In the genomic region with DNA sequence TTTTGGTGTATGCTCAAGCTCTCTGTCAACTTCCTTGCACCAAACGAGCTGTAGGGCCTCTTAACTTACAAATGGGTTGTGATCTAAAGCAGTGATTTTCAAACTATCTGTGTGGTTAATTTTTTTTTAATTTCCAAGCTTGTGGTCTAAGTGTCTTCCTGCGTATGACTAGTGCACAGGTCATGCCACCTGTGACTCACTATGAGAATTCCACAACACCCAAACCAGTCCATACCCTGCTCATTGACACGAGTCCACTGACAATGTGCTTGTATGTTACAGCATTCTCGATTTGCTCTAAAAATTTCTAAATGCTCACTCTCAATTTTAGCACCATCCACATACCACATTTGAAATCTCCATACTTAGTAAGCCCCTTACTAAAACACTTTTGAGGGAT, we compare ENCODE assay signal across 8 cellular contexts. TPM values are rescaled to one million over a fixed set of nuclear protein-coding genes. Genes with fewer than 3 reads are reported as not detected.
DNase-seq lines count a peak whose midpoint lies in the region; ATAC-seq, FAIRE-seq and TF ChIP-seq lines count a peak whose summit lies in the region.
"Not testable (repeated sequence)": the region's sequence is repeated elsewhere in the genome, so short reads cannot be mapped to it uniquely, and the experiment has no call there.

No MANE protein-coding gene starts in this region.

- H3K79me2 ChIP-seq in astrocyte (ENCODE audit: insufficient read depth, low read length): not testable (repeated sequence)

- not testable (repeated sequence) for H3K36me3 ChIP-seq in astrocyte (ENCODE audit: insufficient read depth, low read length)

- not testable (repeated sequence) for H3K4me3 ChIP-seq in astrocyte (ENCODE audit: insufficient read depth, low read depth, low read length); fibroblast of villous mesenchyme (ENCODE audit: low read depth, low read length); skeletal muscle cell (ENCODE audit: low read depth, low read length)

- H3K27me3 Mint-ChIP-seq in T-helper 17 cell; astrocyte (ENCODE audit: low read depth, unreplicated experiment): not testable (repeated sequence)

- not testable (repeated sequence) for FAIRE-seq in astrocyte (lab: Jason Lieb, UNC)

- DNase-seq in EL (peak; percentile 87), LHCN-M2 (ENCODE audit: low read depth) (peak; percentile 92), T-helper 17 cell (peak in 1 of 3 donors; percentile 16), activated T-cell treated with anti-CD3 and anti-CD28 coated beads for 24 hours (ENCODE audit: low read depth) (peak; percentile 40), astrocyte (ENCODE audit: low read depth) (peak; percentile 76), fibroblast of villous mesenchyme (ENCODE audit: low read depth) (peak; percentile 29), skeletal muscle cell (ENCODE audit: low read depth) (peak; percentile 45)
- DNase-seq in stimulated activated naive CD8-positive, alpha-beta T cell treated with anti-CD3 and anti-CD28 coated beads, Interleukin-15, Interleukin-2, amounts not matched to agents 100 U/mL and 50 U/mL, for 24 hours: peak; percentile 20

- H3K9me3 ChIP-seq in T-helper 17 cell (ENCODE audit: control insufficient read depth, low read length, poor library complexity, severe bottlenecking); astrocyte (ENCODE audit: insufficient read depth, low read depth, low read length): not testable (repeated sequence)

- peak overlapping the region; percentile 39 for H3K4me3 Mint-ChIP-seq in T-helper 17 cell
- H3K4me3 Mint-ChIP-seq in astrocyte (ENCODE audit: unreplicated experiment): not testable (repeated sequence)

- H3K27ac ChIP-seq in astrocyte (ENCODE audit: low read depth, low read length): not testable (repeated sequence)

- not testable (repeated sequence) for H2AFZ ChIP-seq in astrocyte (ENCODE audit: low read depth, low read length)

- H3K9me3 Mint-ChIP-seq in astrocyte (ENCODE audit: unreplicated experiment): not testable (repeated sequence)

- not testable (repeated sequence) for H3K4me2 ChIP-seq in astrocyte (ENCODE audit: low read length)

- H3K4me1 ChIP-seq in astrocyte (ENCODE audit: insufficient read depth, low read length): not testable (repeated sequence)

- not testable (repeated sequence) for H3K4me1 Mint-ChIP-seq in T-helper 17 cell; astrocyte (ENCODE audit: low read depth, unreplicated experiment)

- H4K20me1 ChIP-seq in astrocyte (ENCODE audit: insufficient read depth, low read length): not testable (repeated sequence)

- not testable (repeated sequence) for TF ChIP-seq CTCF in astrocyte (IDR thresholded peaks at IDR 0.05; ENCODE audit: insufficient read depth, low read depth, low read length); fibroblast of villous mesenchyme (IDR thresholded peaks at IDR 0.05; ENCODE audit: insufficient read depth, low read depth, low read length)

- peak; percentile 98 for ATAC-seq in T-helper 17 cell
- ATAC-seq in stimulated activated naive CD8-positive, alpha-beta T cell treated with anti-CD3 and anti-CD28 coated beads, Interleukin-15, Interleukin-2, amounts not matched to agents 100 U/mL and 50 U/mL, for 24 hours: peak; percentile 100

- H3K9ac ChIP-seq in astrocyte (ENCODE audit: low read length): not testable (repeated sequence)

- H3K27ac Mint-ChIP-seq in T-helper 17 cell: not testable (repeated sequence)
- H3K27ac Mint-ChIP-seq in astrocyte (ENCODE audit: unreplicated experiment): peak overlapping the region; percentile 19

- not testable (repeated sequence) for H3K27me3 ChIP-seq in astrocyte (ENCODE audit: insufficient read depth, low read length)

- not testable (repeated sequence) for H3K36me3 Mint-ChIP-seq in T-helper 17 cell (ENCODE audit: low read depth); astrocyte (ENCODE audit: low read depth, unreplicated experiment)

RNA-seq across cellular contexts. Expression of a gene that starts 18.5 kb away (rescaled TPM):
- total RNA-seq in LHCN-M2 (2014; rRNA removed) (129 and 140 TPM in 2 replicates), T-helper 17 cell (10 to 100 TPM; 71.2 to 73.0 TPM), astrocyte (194 and 213 TPM in 2 replicates), fibroblast of villous mesenchyme (187 and 200 TPM in 2 replicates)
- 34.5 TPM for polyA plus RNA-seq in LHCN-M2 (2012)
